29 cellular contexts compared by ENCODE assay signal in genomic region chr2:197591706-197592072, GRCh38.
"Had no signal": no experiment of that assay in that cellular context is flagged by ENCODE, and none has a peak within 500 bp of the region (broad histone marks: within the 10 kb centered on the region; RNA-seq: fewer than 3 reads in every experiment).

No MANE protein-coding gene starts in this region.

- H3K27me3 ChIP-seq: ascending aorta, body of pancreas, Peyer's patch, SJSA1 had no signal

- H3K4me3 ChIP-seq: ascending aorta, body of pancreas, Peyer's patch, SJSA1 had no signal

- H3K27ac Mint-ChIP-seq: activated CD8-positive, alpha-beta T cell treated with anti-CD3 and anti-CD28 coated beads, Interleukin-2, amount 10 ng/mL, durations not matched to agents 7 days and 5 days; activated naive CD4-positive, alpha-beta T cell treated with anti-CD3 and anti-CD28 coated beads, Interleukin-2, amount 50 U/mL, for 72 hours; activated naive CD8-positive, alpha-beta T cell treated with anti-CD3 and anti-CD28 coated beads, Interleukin-2, amount 50 U/mL, for 24 hours; activated T-helper 1 cell treated with anti-CD3 and anti-CD28 coated beads, Interleukin-12 subunit alpha, Interleukin-12 subunit beta, Interleukin-2, Interleukin-4 antibody, amounts not matched to agents 30 ng/mL and 10 ng/mL and 1 ng/mL, durations not matched to agents 14 hours and 24 hours and 36 hours; T-helper 1 cell treated with Interleukin-12 subunit alpha and Interleukin-12 subunit beta and Interleukin-4 antibody, amounts not matched to agents 30 μg/mL and 1 μg/mL, for 36 hours had no signal

- ATAC-seq: activated CD8-positive, alpha-beta T cell treated with anti-CD3 and anti-CD28 coated beads, Interleukin-2, amount 10 ng/mL, durations not matched to agents 7 days and 5 days; activated naive CD4-positive, alpha-beta T cell treated with anti-CD3 and anti-CD28 coated beads, Interleukin-2, amount 50 U/mL, for 72 hours; activated naive CD8-positive, alpha-beta T cell treated with anti-CD3 and anti-CD28 coated beads, Interleukin-2, amount 50 U/mL, for 24 hours; body of pancreas; SK-N-SH treated with all-trans-retinoic acid at 6 μM for 48 hours had no signal

- H3K9me3 ChIP-seq: ascending aorta, body of pancreas, Peyer's patch, SJSA1 had no signal

- H3K27ac ChIP-seq: ascending aorta, body of pancreas, Peyer's patch, RWPE1, SJSA1 had no signal

- H3K4me1 Mint-ChIP-seq: activated naive CD8-positive, alpha-beta T cell treated with anti-CD3 and anti-CD28 coated beads, Interleukin-2, amount 50 U/mL, for 24 hours had no signal

- H3K36me3 ChIP-seq: Peyer's patch, SJSA1 had no signal

- H3K36me3 Mint-ChIP-seq: activated naive CD4-positive, alpha-beta T cell treated with anti-CD3 and anti-CD28 coated beads, Interleukin-2, amount 50 U/mL, for 72 hours had no signal

- H3K4me1 ChIP-seq: ascending aorta, body of pancreas, Peyer's patch, SJSA1 had no signal

- H3K4me3 Mint-ChIP-seq: activated CD8-positive, alpha-beta T cell treated with anti-CD3 and anti-CD28 coated beads, Interleukin-2, amount 10 ng/mL, durations not matched to agents 7 days and 5 days; activated naive CD8-positive, alpha-beta T cell treated with anti-CD3 and anti-CD28 coated beads, Interleukin-2, amount 50 U/mL, for 24 hours; activated T-helper 1 cell treated with anti-CD3 and anti-CD28 coated beads, Interleukin-12 subunit alpha, Interleukin-12 subunit beta, Interleukin-2, Interleukin-4 antibody, amounts not matched to agents 30 ng/mL and 10 ng/mL and 1 ng/mL, durations not matched to agents 14 hours and 24 hours and 36 hours; T-helper 1 cell treated with Interleukin-12 subunit alpha and Interleukin-12 subunit beta and Interleukin-4 antibody, amounts not matched to agents 30 μg/mL and 1 μg/mL, for 36 hours had no signal

- FAIRE-seq: bronchial epithelial cell had no signal

- H3K9me3 Mint-ChIP-seq: activated naive CD4-positive, alpha-beta T cell treated with anti-CD3 and anti-CD28 coated beads, Interleukin-2, amount 50 U/mL, for 72 hours; activated naive CD8-positive, alpha-beta T cell treated with anti-CD3 and anti-CD28 coated beads, Interleukin-2, amount 50 U/mL, for 24 hours; activated T-helper 1 cell treated with anti-CD3 and anti-CD28 coated beads, Interleukin-12 subunit alpha, Interleukin-12 subunit beta, Interleukin-2, Interleukin-4 antibody, amounts not matched to agents 30 ng/mL and 10 ng/mL and 1 ng/mL, durations not matched to agents 14 hours and 24 hours and 36 hours; T-helper 1 cell treated with Interleukin-12 subunit alpha and Interleukin-12 subunit beta and Interleukin-4 antibody, amounts not matched to agents 30 μg/mL and 1 μg/mL, for 36 hours had no signal

- DNase-seq: activated CD4-positive, alpha-beta T cell treated with anti-CD3 and anti-CD28 coated beads for 48 hours; activated CD4-positive, alpha-beta T cell treated with anti-CD3 and anti-CD28 coated beads, Interleukin-2, amount 50 U/mL, for 4 hours; activated CD4-positive, CD25-positive, alpha-beta regulatory T cell treated with anti-CD3 and anti-CD28 coated beads, Interleukin-2, amount 50 U/mL, for 72 hours; activated CD8-positive, alpha-beta memory T cell treated with anti-CD3 and anti-CD28 coated beads, Interleukin-2, amount 50 U/mL, for 48 hours; activated CD8-positive, alpha-beta T cell treated with anti-CD3 and anti-CD28 coated beads, Interleukin-2, amount 10 ng/mL, durations not matched to agents 7 days and 5 days; activated effector memory CD4-positive, alpha-beta T cell treated with Interleukin-2 at 50 U/mL for 16 hours; activated naive CD4-positive, alpha-beta T cell treated with Interleukin-2 at 50 U/mL for 16 hours; activated naive CD8-positive, alpha-beta T cell treated with anti-CD3 and anti-CD28 coated beads, Interleukin-2, amount 50 U/mL, for 24 hours; activated T-cell treated with anti-CD3 and anti-CD28 coated beads, Interleukin-2, amount 50 U/mL, for 1 hour; amniotic stem cell; body of pancreas; Karpas-422; MM.1S; NCI-H1105; NCI-H1436; NCI-H1694 treated with DMSO at 0.1 percent for 48 hours; NCI-H2029 treated with DMSO at 0.1 percent for 48 hours; NCI-H446; NCI-H524; Peyer's patch; SHP77 had no signal
